ENCODE assay signal across 1 cellular context in genomic region chr14:96501383-96501745, GRCh38.
TF ChIP-seq lines count a peak whose summit lies in the region.

No MANE protein-coding gene starts in this region.

TF ChIP-seq in SK-N-SH, 30 proteins besides CTCF, POLR2A, EP300 and RAD21 (continued from another document):
- TF ChIP-seq ZBTB33 (IDR thresholded peaks at IDR 0.05; ENCODE audit: borderline replicate concordance, low read depth) = no peak
- TF ChIP-seq GATA2 (CRISPR knock-in tag; IDR thresholded peaks at IDR 0.05) = no peak
- no peak for TF ChIP-seq RXRA (IDR thresholded peaks at IDR 0.05; ENCODE audit: borderline replicate concordance, low read depth)
